ENCODE assay signal across 22 cellular contexts in genomic region chr10:95834375-95834774, GRCh38.
DNase-seq lines count a peak whose midpoint lies in the region; ATAC-seq and TF ChIP-seq lines count a peak whose summit lies in the region.
"Had no signal": no experiment of that assay in that cellular context is flagged by ENCODE, and none has a peak within 500 bp of the region (broad histone marks: within the 10 kb centered on the region; RNA-seq: fewer than 3 reads in every experiment).

No MANE protein-coding gene starts in this region.

- H3K27me3 ChIP-seq in vagina, result no peaks in the 10 kb centered on the region
- H3K27me3 ChIP-seq: BLaER1 treated with 17β-estradiol and CSF1 and Interleukin-3, amounts not matched to agents 10 nM and 100 nM; breast epithelium; colonic mucosa; right atrium auricular region had no signal

- no peak for TF ChIP-seq CTCF in vagina (IDR thresholded peaks at IDR 0.05)

- no peak for DNase-seq in activated naive CD4-positive, alpha-beta T cell treated with anti-CD3 and anti-CD28 coated beads, Interleukin-2, amount 10 ng/mL, durations not matched to agents 7 days and 5 days
- DNase-seq in activated naive CD4-positive, alpha-beta T cell treated with anti-CD3 and anti-CD28 coated beads for 36 hours, result no peak
- no peak for DNase-seq in T-helper 2 cell treated with Interferon-gamma antibody and Interleukin-4, amounts not matched to agents 5 μg/mL and 100 μg/mL, for 36 hours (ENCODE audit: low spot score)
- DNase-seq in effector memory CD8-positive, alpha-beta T cell, result no peak
- no peak for DNase-seq in vagina (ENCODE audit: extremely low spot score in 2 of 2)
- DNase-seq in stimulated activated CD8-positive, alpha-beta memory T cell treated with anti-CD3 and anti-CD28 coated beads, Interleukin-4, amount 100 ng/mL, for 48 hours, result no peak
- DNase-seq: activated gamma-delta T cell, amniotic stem cell, colonic mucosa, EL, endodermal cell, MV-4-11, NCI-H1694, substantia nigra had no signal

- peaks cover 29% of the 10 kb centered on the region for H3K4me1 ChIP-seq in vagina
- H3K4me1 ChIP-seq: breast epithelium, colonic mucosa had no signal

- no peak for ATAC-seq in effector memory CD8-positive, alpha-beta T cell (replicated peaks)
- ATAC-seq in GM19351 (IDR thresholded peaks at IDR 0.05; ENCODE audit: unreplicated experiment), result no peak
- ATAC-seq in HG03139 (IDR thresholded peaks at IDR 0.05; ENCODE audit: unreplicated experiment), result no peak
- ATAC-seq: activated CD4-positive, CD25-positive, alpha-beta regulatory T cell treated with anti-CD3 and anti-CD28 coated beads, Interleukin-2, amount 50 U/mL, for 24 hours; SK-N-SH treated with all-trans-retinoic acid at 6 μM for 48 hours had no signal

- peaks cover 4% of the 10 kb centered on the region for H3K27me3 Mint-ChIP-seq in activated naive CD4-positive, alpha-beta T cell treated with anti-CD3 and anti-CD28 coated beads, Interleukin-2, amount 10 ng/mL, durations not matched to agents 7 days and 5 days
- H3K27me3 Mint-ChIP-seq in activated naive CD4-positive, alpha-beta T cell treated with anti-CD3 and anti-CD28 coated beads for 36 hours (ENCODE audit: low read depth), result peaks cover under 1% of the 10 kb centered on the region
- H3K27me3 Mint-ChIP-seq in T-helper 2 cell treated with Interferon-gamma antibody and Interleukin-4, amounts not matched to agents 5 μg/mL and 100 μg/mL, for 36 hours (ENCODE audit: low read depth), result no peaks in the 10 kb centered on the region
- no peaks in the 10 kb centered on the region for H3K27me3 Mint-ChIP-seq in effector memory CD8-positive, alpha-beta T cell

- intact Hi-C loops in activated naive CD4-positive, alpha-beta T cell treated with anti-CD3 and anti-CD28 coated beads for 36 hours (cut with micrococcal nuclease), result no loop called here
- intact Hi-C loops in vagina (cut with DNase I), result no loop called here

- H3K4me1 Mint-ChIP-seq in activated naive CD4-positive, alpha-beta T cell treated with anti-CD3 and anti-CD28 coated beads, Interleukin-2, amount 10 ng/mL, durations not matched to agents 7 days and 5 days, result peaks cover 25% of the 10 kb centered on the region
- H3K4me1 Mint-ChIP-seq in activated naive CD4-positive, alpha-beta T cell treated with anti-CD3 and anti-CD28 coated beads for 36 hours (ENCODE audit: low read depth), result no peaks in the 10 kb centered on the region
- peaks cover 61% of the 10 kb centered on the region for H3K4me1 Mint-ChIP-seq in T-helper 2 cell treated with Interferon-gamma antibody and Interleukin-4, amounts not matched to agents 5 μg/mL and 100 μg/mL, for 36 hours (ENCODE audit: low read depth)
- H3K4me1 Mint-ChIP-seq in effector memory CD8-positive, alpha-beta T cell (ENCODE audit: low read depth in 2 of 2), result peaks cover 0 to 25% of the 10 kb centered on the region in 2 donors

- no peak for TF ChIP-seq POLR2A in vagina (IDR thresholded peaks at IDR 0.05)

- no peaks in the 10 kb centered on the region for H3K36me3 Mint-ChIP-seq in activated naive CD4-positive, alpha-beta T cell treated with anti-CD3 and anti-CD28 coated beads, Interleukin-2, amount 10 ng/mL, durations not matched to agents 7 days and 5 days
- H3K36me3 Mint-ChIP-seq in activated naive CD4-positive, alpha-beta T cell treated with anti-CD3 and anti-CD28 coated beads for 36 hours (ENCODE audit: low read depth), result no peaks in the 10 kb centered on the region
- peaks cover 42% of the 10 kb centered on the region for H3K36me3 Mint-ChIP-seq in T-helper 2 cell treated with Interferon-gamma antibody and Interleukin-4, amounts not matched to agents 5 μg/mL and 100 μg/mL, for 36 hours (ENCODE audit: low read depth)
- H3K36me3 Mint-ChIP-seq in effector memory CD8-positive, alpha-beta T cell (ENCODE audit: insufficient read depth), result peaks cover 17% of the 10 kb centered on the region

- H3K27ac Mint-ChIP-seq in activated naive CD4-positive, alpha-beta T cell treated with anti-CD3 and anti-CD28 coated beads, Interleukin-2, amount 10 ng/mL, durations not matched to agents 7 days and 5 days, result peak overlapping the region; percentile 62
- H3K27ac Mint-ChIP-seq in activated naive CD4-positive, alpha-beta T cell treated with anti-CD3 and anti-CD28 coated beads for 36 hours, result no peak overlapping the region
- peak overlapping the region; percentile 96 for H3K27ac Mint-ChIP-seq in T-helper 2 cell treated with Interferon-gamma antibody and Interleukin-4, amounts not matched to agents 5 μg/mL and 100 μg/mL, for 36 hours
- peak overlapping the region; percentile 47 to 98 for H3K27ac Mint-ChIP-seq in effector memory CD8-positive, alpha-beta T cell
- H3K27ac Mint-ChIP-seq: endodermal cell had no signal

- CTCF ChIA-PET in activated naive CD4-positive, alpha-beta T cell treated with anti-CD3 and anti-CD28 coated beads, Interleukin-2, amount 10 ng/mL, durations not matched to agents 7 days and 5 days (lab: Charles Lee), result interaction anchor here (1.0 to 3.2 kb wide), 2 partner anchors 31 to 140 kb away, joined by 3 to 19 read pairs; partner anchors contain the start of gene TCTN3
- CTCF ChIA-PET in activated naive CD4-positive, alpha-beta T cell treated with anti-CD3 and anti-CD28 coated beads for 36 hours (lab: Charles Lee), result interaction anchor here (0.6 to 0.9 kb wide), 2 partner anchors 67 to 141 kb away, joined by 3 read pairs; partner anchors contain the start of gene TCTN3

- H3K9me3 ChIP-seq in vagina, result no peaks in the 10 kb centered on the region
- H3K9me3 ChIP-seq: breast epithelium, colonic mucosa, right atrium auricular region had no signal

- no peaks in the 10 kb centered on the region for H3K9me3 Mint-ChIP-seq in activated naive CD4-positive, alpha-beta T cell treated with anti-CD3 and anti-CD28 coated beads, Interleukin-2, amount 10 ng/mL, durations not matched to agents 7 days and 5 days
- no peaks in the 10 kb centered on the region for H3K9me3 Mint-ChIP-seq in activated naive CD4-positive, alpha-beta T cell treated with anti-CD3 and anti-CD28 coated beads for 36 hours
- H3K9me3 Mint-ChIP-seq in T-helper 2 cell treated with Interferon-gamma antibody and Interleukin-4, amounts not matched to agents 5 μg/mL and 100 μg/mL, for 36 hours, result peaks cover 9% of the 10 kb centered on the region
- no peaks in the 10 kb centered on the region for H3K9me3 Mint-ChIP-seq in effector memory CD8-positive, alpha-beta T cell
- H3K9me3 Mint-ChIP-seq: endodermal cell had no signal

- H3K4me3 ChIP-seq in vagina, result no peak overlapping the region
- H3K4me3 ChIP-seq: BLaER1 treated with 17β-estradiol and CSF1 and Interleukin-3, amounts not matched to agents 10 nM and 100 nM; breast epithelium; colonic mucosa; right atrium auricular region had no signal

- H3K4me3 Mint-ChIP-seq in activated naive CD4-positive, alpha-beta T cell treated with anti-CD3 and anti-CD28 coated beads, Interleukin-2, amount 10 ng/mL, durations not matched to agents 7 days and 5 days, result no peak overlapping the region
- H3K4me3 Mint-ChIP-seq in activated naive CD4-positive, alpha-beta T cell treated with anti-CD3 and anti-CD28 coated beads for 36 hours, result no peak overlapping the region
- peak overlapping the region; percentile 28 for H3K4me3 Mint-ChIP-seq in T-helper 2 cell treated with Interferon-gamma antibody and Interleukin-4, amounts not matched to agents 5 μg/mL and 100 μg/mL, for 36 hours
- H3K4me3 Mint-ChIP-seq in effector memory CD8-positive, alpha-beta T cell, result no peak overlapping the region
- H3K4me3 Mint-ChIP-seq: endodermal cell had no signal

- no peaks in the 10 kb centered on the region for H3K36me3 ChIP-seq in vagina
- H3K36me3 ChIP-seq: BLaER1 treated with 17β-estradiol and CSF1 and Interleukin-3, amounts not matched to agents 10 nM and 100 nM; breast epithelium; colonic mucosa; right atrium auricular region had no signal

- peak overlapping the region; percentile 72 for H3K27ac ChIP-seq in vagina
- H3K27ac ChIP-seq: BLaER1 treated with 17β-estradiol and CSF1 and Interleukin-3, amounts not matched to agents 10 nM and 100 nM; colonic mucosa; KMS-11; right atrium auricular region had no signal
